13 cellular contexts compared by ENCODE assay signal in genomic region chr6:33683051-33683571, GRCh38. TPM values are rescaled to one million over a fixed set of nuclear protein-coding genes. Genes with fewer than 3 reads are reported as not detected.
A peak's percentile ranks its signal among the peaks of the same experiment; 100 is the strongest.
DNase-seq lines count a peak whose midpoint lies in the region; ATAC-seq, FAIRE-seq and TF ChIP-seq lines count a peak whose summit lies in the region.
"Had no signal": no experiment of that assay in that cellular context is flagged by ENCODE, and none has a peak within 500 bp of the region (broad histone marks: within the 10 kb centered on the region; RNA-seq: fewer than 3 reads in every experiment).

No MANE protein-coding gene starts in this region.

- no peak overlapping the region for H3K27ac ChIP-seq in HEK293 (ENCODE audit: extremely low read depth, low read depth, low read length)
- no peak overlapping the region for H3K27ac ChIP-seq in small intestine (ENCODE audit: low read depth in 1 of 2, low read length in 1 of 2)
- H3K27ac ChIP-seq: body of pancreas, prostate gland had no signal

- no peaks in the 10 kb centered on the region for H3K9me3 Mint-ChIP-seq in activated CD4-positive, alpha-beta memory T cell treated with anti-CD3 and anti-CD28 coated beads for 36 hours

- peak; percentile 73 for DNase-seq in activated CD4-positive, alpha-beta memory T cell treated with anti-CD3 and anti-CD28 coated beads for 36 hours
- peak; percentile 52 for DNase-seq in central memory CD4-positive, alpha-beta T cell
- peak; percentile 44 to 58 for DNase-seq in stimulated activated CD4-positive, alpha-beta T cell treated with anti-CD3 and anti-CD28 coated beads, Interleukin-2, amount 100 ng/mL, for 24 hours
- DNase-seq in small intestine (no peak), NCI-H2029 (lab: John Stamatoyannopoulos, UW) (no peak)
- DNase-seq: body of pancreas, left colon, NCI-H510A, T1000 had no signal

- H3K4me1 Mint-ChIP-seq in activated CD4-positive, alpha-beta memory T cell treated with anti-CD3 and anti-CD28 coated beads for 36 hours (ENCODE audit: low read depth): peaks cover 15% of the 10 kb centered on the region

- POLR2A ChIA-PET in HEK293 (lab: Yijun Ruan, JAX): interaction anchor here (0.7 kb wide), 1 partner anchor 14 kb away, joined by 3 read pairs; no protein-coding TSS in a partner anchor
- POLR2A ChIA-PET in activated CD4-positive, alpha-beta memory T cell treated with anti-CD3 and anti-CD28 coated beads for 36 hours (lab: Charles Lee): interaction anchor here (1.5 kb wide), 1 partner anchor 14 kb away, joined by 3 read pairs; no protein-coding TSS in a partner anchor

- H3K4me3 ChIP-seq in HEK293 (ENCODE audit: low read depth, low read length) (no peak overlapping the region), small intestine (ENCODE audit: low read depth in 1 of 2, low read length in 2 of 2) (no peak overlapping the region)
- H3K4me3 ChIP-seq: body of pancreas, prostate gland had no signal

- intact Hi-C loops in activated CD4-positive, alpha-beta memory T cell treated with anti-CD3 and anti-CD28 coated beads for 36 hours (cut with micrococcal nuclease): no loop called here

- TF ChIP-seq CTCF in HEK293 (tag by site-specific recombination; IDR thresholded peaks at IDR 0.05): no peak

- WGBS in small intestine, 3 donors: 82 to 89% (median 88%) methylated on average over 15 of the region's 15 CpGs

- H3K27me3 ChIP-seq in small intestine (ENCODE audit: control insufficient read depth in 2 of 2, insufficient read depth in 2 of 2, low read length in 2 of 2): no peaks in the 10 kb centered on the region
- H3K27me3 ChIP-seq: body of pancreas had no signal

- ATAC-seq in GM21367 (IDR thresholded peaks at IDR 0.05; ENCODE audit: unreplicated experiment) (no peak), HG03354 (IDR thresholded peaks at IDR 0.05; ENCODE audit: poor library complexity, severe bottlenecking, unreplicated experiment) (no peak)
- ATAC-seq: body of pancreas, left colon had no signal

- H3K27me3 Mint-ChIP-seq in activated CD4-positive, alpha-beta memory T cell treated with anti-CD3 and anti-CD28 coated beads for 36 hours: no peaks in the 10 kb centered on the region

- CTCF ChIA-PET in HEK293 (lab: Yijun Ruan, JAX): interaction anchor here (0.6 to 1.2 kb wide), 4 partner anchors 11 to 559 kb away, joined by 3 to 8 read pairs (median 4); no protein-coding TSS in a partner anchor
- CTCF ChIA-PET in activated CD4-positive, alpha-beta memory T cell treated with anti-CD3 and anti-CD28 coated beads for 36 hours (lab: Charles Lee): interaction anchor here (0.6 to 2.8 kb wide), 8 partner anchors 12 to 112 kb away, joined by 3 to 19 read pairs (median 3); partner anchors contain the start of gene UQCC2

- H3K27ac Mint-ChIP-seq in activated CD4-positive, alpha-beta memory T cell treated with anti-CD3 and anti-CD28 coated beads for 36 hours: peak overlapping the region; percentile 80

- H3K4me1 ChIP-seq in HEK293 (ENCODE audit: control insufficient read depth, insufficient read depth, low read length): no peaks in the 10 kb centered on the region
- no peaks in the 10 kb centered on the region for H3K4me1 ChIP-seq in small intestine (ENCODE audit: control insufficient read depth in 2 of 2, insufficient read depth in 1 of 2, low read depth in 1 of 2, low read length in 1 of 2)
- H3K4me1 ChIP-seq: body of pancreas, prostate gland had no signal

- H3K36me3 Mint-ChIP-seq in activated CD4-positive, alpha-beta memory T cell treated with anti-CD3 and anti-CD28 coated beads for 36 hours: peaks cover 58% of the 10 kb centered on the region

- H3K36me3 ChIP-seq in HEK293 (ENCODE audit: control insufficient read depth in 2 of 2, insufficient read depth in 1 of 2, low read length in 2 of 2): peaks cover 4 to 58% of the 10 kb centered on the region in 2 experiments; a peak in 2 of 3 replicates
- H3K36me3 ChIP-seq in small intestine (ENCODE audit: control insufficient read depth in 2 of 2, insufficient read depth in 2 of 2, low read length in 2 of 2): peaks cover 31 to 65% of the 10 kb centered on the region in 2 donors

- no peak for FAIRE-seq in small intestine (lab: Jason Lieb, UNC)

- no peak overlapping the region for H3K4me3 Mint-ChIP-seq in activated CD4-positive, alpha-beta memory T cell treated with anti-CD3 and anti-CD28 coated beads for 36 hours

- no peaks in the 10 kb centered on the region for H3K9me3 ChIP-seq in HEK293 (ENCODE audit: control insufficient read depth, insufficient read depth, low read depth, low read length)
- no peaks in the 10 kb centered on the region for H3K9me3 ChIP-seq in small intestine (ENCODE audit: control insufficient read depth, low read depth)
- H3K9me3 ChIP-seq: body of pancreas, prostate gland had no signal

TF ChIP-seq in HEK293, 187 proteins besides CTCF, POLR2A, EP300 and RAD21:
- TF ChIP-seq ZNF324 (tag by site-specific recombination; IDR thresholded peaks at IDR 0.05) (no peak), ZFHX2 (tag by site-specific recombination; conservative IDR thresholded peaks at IDR 0.05) (peak; percentile 86), ZNF148 (tag by site-specific recombination; IDR thresholded peaks at IDR 0.05; ENCODE audit: borderline replicate concordance) (no peak), ZNF610 (tag by site-specific recombination; IDR thresholded peaks at IDR 0.05; ENCODE audit: borderline replicate concordance) (no peak), REPIN1 (tag by site-specific recombination; IDR thresholded peaks at IDR 0.05; ENCODE audit: low read depth) (no peak), ZNF548 (tag by site-specific recombination; IDR thresholded peaks at IDR 0.05) (no peak), EGR2 (tag by site-specific recombination; IDR thresholded peaks at IDR 0.05; ENCODE audit: low read depth) (peak; percentile 87), KLF17 (tag by site-specific recombination; IDR thresholded peaks at IDR 0.05) (no peak), ZNF426 (tag by site-specific recombination; IDR thresholded peaks at IDR 0.05) (no peak), ZNF629 (tag by site-specific recombination; IDR thresholded peaks at IDR 0.05) (no peak)
TF ChIP-seq in HEK293: peak in this region for 2.

RNA-seq across cellular contexts. Expression of gene UQCC2, which starts 28.4 kb away (rescaled TPM):
- 100 to 1,000 TPM; 157 to 160 TPM for total RNA-seq in activated CD4-positive, alpha-beta memory T cell treated with anti-CD3 and anti-CD28 coated beads for 36 hours
- 10 to 100 TPM; 36.5 to 51.7 (median 36.7) TPM for polyA plus RNA-seq in small intestine

Comparison
In these comparisons a context has a peak if more than half of its experiments do, and no peak if none do; other contexts are left out.
1. DNase-seq: peak in activated CD4-positive, alpha-beta memory T cell treated with anti-CD3 and anti-CD28 coated beads for 36 hours (single experiment), central memory CD4-positive, alpha-beta T cell (single experiment) and stimulated activated CD4-positive, alpha-beta T cell treated with anti-CD3 and anti-CD28 coated beads, Interleukin-2, amount 100 ng/mL, for 24 hours (2 of 2); none in small intestine (single experiment) and NCI-H2029 (single experiment).